ENCODE assay signal across 1 cellular context in the genomic region with DNA sequence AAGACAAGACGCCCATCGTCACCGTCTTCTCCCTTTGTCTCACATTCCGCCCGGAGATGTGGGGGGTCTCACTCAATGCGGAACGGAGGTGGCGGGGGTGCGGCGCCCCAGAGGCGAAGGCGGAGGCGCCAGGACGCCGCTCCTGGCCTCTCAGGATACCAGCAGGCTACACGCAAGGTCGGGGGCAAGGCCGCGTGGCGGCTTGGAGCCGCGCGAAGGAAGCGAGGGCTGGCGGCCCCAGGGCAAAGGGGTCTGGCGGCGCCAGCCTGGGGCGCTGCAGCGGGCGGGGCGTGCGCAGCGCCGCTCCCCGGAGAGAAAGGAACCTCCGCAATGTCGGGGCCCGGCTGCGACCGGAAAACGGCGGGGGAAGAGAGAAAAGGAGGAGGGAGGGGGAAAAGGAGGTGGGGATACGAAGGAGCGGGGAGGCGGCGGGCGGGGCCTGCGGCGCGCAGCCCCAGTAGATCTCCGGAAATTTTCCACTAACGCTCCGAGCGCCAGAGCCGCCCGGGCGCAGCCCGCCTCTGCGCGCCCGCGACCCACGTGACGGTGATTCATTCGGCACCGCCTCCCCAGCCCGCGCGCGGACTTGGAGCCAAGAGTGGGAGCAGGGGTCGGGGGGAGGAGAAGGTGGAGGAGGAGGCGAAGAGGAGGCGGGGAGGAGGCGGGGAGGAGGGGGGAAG.
TF ChIP-seq lines count a peak whose summit lies in the region.

No MANE protein-coding gene starts in this region.

TF ChIP-seq in HepG2, 621 proteins besides CTCF, POLR2A, EP300 and RAD21 (continued from another document and continues in another):
- TF ChIP-seq CBX5 (CRISPR knock-in tag; IDR thresholded peaks at IDR 0.05; ENCODE audit: borderline replicate concordance) (peak; percentile 57; the same call in 1 of the 2 replicates), ZNF207 (IDR thresholded peaks at IDR 0.05; ENCODE audit: borderline replicate concordance) (no peak), MEIS2 (CRISPR knock-in tag; IDR thresholded peaks at IDR 0.05) (peak; percentile 57; the same call in 1 of the 2 replicates), ZNF225 (CRISPR knock-in tag; IDR thresholded peaks at IDR 0.05) (no peak; the same call in 1 of the 2 replicates), ZNF782 (CRISPR knock-in tag; IDR thresholded peaks at IDR 0.05; ENCODE audit: borderline replicate concordance) (no peak), ZNF331 (CRISPR knock-in tag; IDR thresholded peaks at IDR 0.05) (no peak; the same call in 1 of the 2 replicates), XRCC5 (optimal IDR thresholded peaks at IDR 0.05; ENCODE audit: low read length) (no peak), SP4 (CRISPR knock-in tag; IDR thresholded peaks at IDR 0.05) (0 out of 2 replicates have a peak, but pooled peaks have one; percentile 35), NFE2L1 (CRISPR knock-in tag; IDR thresholded peaks at IDR 0.05; ENCODE audit: borderline replicate concordance) (no peak), ZNF878 (CRISPR knock-in tag; IDR thresholded peaks at IDR 0.05) (no peak; the same call in 1 of the 2 replicates), ZNF543 (CRISPR knock-in tag; IDR thresholded peaks at IDR 0.05) (no peak), SRSF1 (optimal IDR thresholded peaks at IDR 0.05; ENCODE audit: low read depth, low read length) (no peak), ZMYM2 (CRISPR knock-in tag; IDR thresholded peaks at IDR 0.05) (no peak), ZFP36L1 (CRISPR knock-in tag; IDR thresholded peaks at IDR 0.05) (no peak), ZNF484 (CRISPR knock-in tag; IDR thresholded peaks at IDR 0.05; ENCODE audit: borderline replicate concordance, low read depth) (no peak), IKZF1 (IDR thresholded peaks at IDR 0.05) (no peak), GFI1 (CRISPR knock-in tag; IDR thresholded peaks at IDR 0.05; ENCODE audit: borderline replicate concordance) (peak; percentile 46; the same call in 1 of the 2 replicates), KDM2A (CRISPR knock-in tag; IDR thresholded peaks at IDR 0.05; ENCODE audit: borderline replicate concordance, low read depth) (peak; percentile 62; the same call in 1 of the 2 replicates), ZSCAN12 (CRISPR knock-in tag; IDR thresholded peaks at IDR 0.05) (no peak), MXD4 (CRISPR knock-in tag; IDR thresholded peaks at IDR 0.05) (no peak; the same call in 1 of the 2 replicates), JARID2 (CRISPR knock-in tag; IDR thresholded peaks at IDR 0.05; ENCODE audit: insufficient replicate concordance) (no peak), CENPT (CRISPR knock-in tag; IDR thresholded peaks at IDR 0.05; ENCODE audit: low read depth) (no peak; the same call in 1 of the 2 replicates), HNF4A (CRISPR knock-in tag; IDR thresholded peaks at IDR 0.05) (no peak; the same call in 1 of the 2 replicates), NR1H2 (CRISPR knock-in tag; IDR thresholded peaks at IDR 0.05; ENCODE audit: borderline replicate concordance, low read depth) (no peak), TRIM24 (CRISPR knock-in tag; IDR thresholded peaks at IDR 0.05) (no peak), MIER3 (CRISPR knock-in tag; IDR thresholded peaks at IDR 0.05; ENCODE audit: borderline replicate concordance) (no peak), ZBTB7A (CRISPR knock-in tag; IDR thresholded peaks at IDR 0.05) (no peak), MYC (CRISPR knock-in tag; IDR thresholded peaks at IDR 0.05; ENCODE audit: borderline replicate concordance) (peak; percentile 81), CBFB (CRISPR knock-in tag; IDR thresholded peaks at IDR 0.05) (no peak), TSC22D2 (CRISPR knock-in tag; IDR thresholded peaks at IDR 0.05; ENCODE audit: borderline replicate concordance) (no peak), ZNF17 (CRISPR knock-in tag; IDR thresholded peaks at IDR 0.05) (no peak)
- TF ChIP-seq, protein P1, sequence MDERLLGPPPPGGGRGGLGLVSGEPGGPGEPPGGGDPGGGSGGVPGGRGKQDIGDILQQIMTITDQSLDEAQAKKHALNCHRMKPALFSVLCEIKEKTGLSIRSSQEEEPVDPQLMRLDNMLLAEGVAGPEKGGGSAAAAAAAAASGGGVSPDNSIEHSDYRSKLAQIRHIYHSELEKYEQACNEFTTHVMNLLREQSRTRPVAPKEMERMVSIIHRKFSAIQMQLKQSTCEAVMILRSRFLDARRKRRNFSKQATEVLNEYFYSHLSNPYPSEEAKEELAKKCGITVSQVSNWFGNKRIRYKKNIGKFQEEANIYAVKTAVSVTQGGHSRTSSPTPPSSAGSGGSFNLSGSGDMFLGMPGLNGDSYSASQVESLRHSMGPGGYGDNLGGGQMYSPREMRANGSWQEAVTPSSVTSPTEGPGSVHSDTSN (CRISPR knock-in tag; IDR thresholded peaks at IDR 0.05) = no peak
- TF ChIP-seq, protein P2, sequence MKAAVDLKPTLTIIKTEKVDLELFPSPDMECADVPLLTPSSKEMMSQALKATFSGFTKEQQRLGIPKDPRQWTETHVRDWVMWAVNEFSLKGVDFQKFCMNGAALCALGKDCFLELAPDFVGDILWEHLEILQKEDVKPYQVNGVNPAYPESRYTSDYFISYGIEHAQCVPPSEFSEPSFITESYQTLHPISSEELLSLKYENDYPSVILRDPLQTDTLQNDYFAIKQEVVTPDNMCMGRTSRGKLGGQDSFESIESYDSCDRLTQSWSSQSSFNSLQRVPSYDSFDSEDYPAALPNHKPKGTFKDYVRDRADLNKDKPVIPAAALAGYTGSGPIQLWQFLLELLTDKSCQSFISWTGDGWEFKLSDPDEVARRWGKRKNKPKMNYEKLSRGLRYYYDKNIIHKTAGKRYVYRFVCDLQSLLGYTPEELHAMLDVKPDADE (CRISPR knock-in tag; IDR thresholded peaks at IDR 0.05) = no peak
- TF ChIP-seq, protein P3, sequence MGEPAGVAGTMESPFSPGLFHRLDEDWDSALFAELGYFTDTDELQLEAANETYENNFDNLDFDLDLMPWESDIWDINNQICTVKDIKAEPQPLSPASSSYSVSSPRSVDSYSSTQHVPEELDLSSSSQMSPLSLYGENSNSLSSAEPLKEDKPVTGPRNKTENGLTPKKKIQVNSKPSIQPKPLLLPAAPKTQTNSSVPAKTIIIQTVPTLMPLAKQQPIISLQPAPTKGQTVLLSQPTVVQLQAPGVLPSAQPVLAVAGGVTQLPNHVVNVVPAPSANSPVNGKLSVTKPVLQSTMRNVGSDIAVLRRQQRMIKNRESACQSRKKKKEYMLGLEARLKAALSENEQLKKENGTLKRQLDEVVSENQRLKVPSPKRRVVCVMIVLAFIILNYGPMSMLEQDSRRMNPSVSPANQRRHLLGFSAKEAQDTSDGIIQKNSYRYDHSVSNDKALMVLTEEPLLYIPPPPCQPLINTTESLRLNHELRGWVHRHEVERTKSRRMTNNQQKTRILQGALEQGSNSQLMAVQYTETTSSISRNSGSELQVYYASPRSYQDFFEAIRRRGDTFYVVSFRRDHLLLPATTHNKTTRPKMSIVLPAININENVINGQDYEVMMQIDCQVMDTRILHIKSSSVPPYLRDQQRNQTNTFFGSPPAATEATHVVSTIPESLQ (CRISPR knock-in tag; conservative IDR thresholded peaks at IDR 0.05) = no peak
- TF ChIP-seq, protein P4, sequence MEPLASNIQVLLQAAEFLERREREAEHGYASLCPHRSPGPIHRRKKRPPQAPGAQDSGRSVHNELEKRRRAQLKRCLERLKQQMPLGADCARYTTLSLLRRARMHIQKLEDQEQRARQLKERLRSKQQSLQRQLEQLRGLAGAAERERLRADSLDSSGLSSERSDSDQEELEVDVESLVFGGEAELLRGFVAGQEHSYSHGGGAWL (CRISPR knock-in tag; IDR thresholded peaks at IDR 0.05) = peak; percentile 57; the same call in 1 of the 2 replicates
- TF ChIP-seq, protein P5, sequence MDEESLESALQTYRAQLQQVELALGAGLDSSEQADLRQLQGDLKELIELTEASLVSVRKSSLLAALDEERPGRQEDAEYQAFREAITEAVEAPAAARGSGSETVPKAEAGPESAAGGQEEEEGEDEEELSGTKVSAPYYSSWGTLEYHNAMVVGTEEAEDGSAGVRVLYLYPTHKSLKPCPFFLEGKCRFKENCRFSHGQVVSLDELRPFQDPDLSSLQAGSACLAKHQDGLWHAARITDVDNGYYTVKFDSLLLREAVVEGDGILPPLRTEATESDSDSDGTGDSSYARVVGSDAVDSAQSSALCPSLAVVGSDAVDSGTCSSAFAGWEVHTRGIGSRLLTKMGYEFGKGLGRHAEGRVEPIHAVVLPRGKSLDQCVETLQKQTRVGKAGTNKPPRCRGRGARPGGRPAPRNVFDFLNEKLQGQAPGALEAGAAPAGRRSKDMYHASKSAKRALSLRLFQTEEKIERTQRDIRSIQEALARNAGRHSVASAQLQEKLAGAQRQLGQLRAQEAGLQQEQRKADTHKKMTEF (CRISPR knock-in tag; IDR thresholded peaks at IDR 0.05) = peak; percentile 44; the same call in 1 of the 2 replicates
- TF ChIP-seq, protein P6, sequence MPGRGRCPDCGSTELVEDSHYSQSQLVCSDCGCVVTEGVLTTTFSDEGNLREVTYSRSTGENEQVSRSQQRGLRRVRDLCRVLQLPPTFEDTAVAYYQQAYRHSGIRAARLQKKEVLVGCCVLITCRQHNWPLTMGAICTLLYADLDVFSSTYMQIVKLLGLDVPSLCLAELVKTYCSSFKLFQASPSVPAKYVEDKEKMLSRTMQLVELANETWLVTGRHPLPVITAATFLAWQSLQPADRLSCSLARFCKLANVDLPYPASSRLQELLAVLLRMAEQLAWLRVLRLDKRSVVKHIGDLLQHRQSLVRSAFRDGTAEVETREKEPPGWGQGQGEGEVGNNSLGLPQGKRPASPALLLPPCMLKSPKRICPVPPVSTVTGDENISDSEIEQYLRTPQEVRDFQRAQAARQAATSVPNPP (CRISPR knock-in tag; IDR thresholded peaks at IDR 0.05) = peak; percentile 59; the same call in 1 of the 2 replicates
- TF ChIP-seq, protein P7, sequence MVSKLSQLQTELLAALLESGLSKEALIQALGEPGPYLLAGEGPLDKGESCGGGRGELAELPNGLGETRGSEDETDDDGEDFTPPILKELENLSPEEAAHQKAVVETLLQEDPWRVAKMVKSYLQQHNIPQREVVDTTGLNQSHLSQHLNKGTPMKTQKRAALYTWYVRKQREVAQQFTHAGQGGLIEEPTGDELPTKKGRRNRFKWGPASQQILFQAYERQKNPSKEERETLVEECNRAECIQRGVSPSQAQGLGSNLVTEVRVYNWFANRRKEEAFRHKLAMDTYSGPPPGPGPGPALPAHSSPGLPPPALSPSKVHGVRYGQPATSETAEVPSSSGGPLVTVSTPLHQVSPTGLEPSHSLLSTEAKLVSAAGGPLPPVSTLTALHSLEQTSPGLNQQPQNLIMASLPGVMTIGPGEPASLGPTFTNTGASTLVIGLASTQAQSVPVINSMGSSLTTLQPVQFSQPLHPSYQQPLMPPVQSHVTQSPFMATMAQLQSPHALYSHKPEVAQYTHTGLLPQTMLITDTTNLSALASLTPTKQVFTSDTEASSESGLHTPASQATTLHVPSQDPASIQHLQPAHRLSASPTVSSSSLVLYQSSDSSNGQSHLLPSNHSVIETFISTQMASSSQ (IDR thresholded peaks at IDR 0.05; ENCODE audit: low read depth) = no peak
- TF ChIP-seq, protein P7 (CRISPR knock-in tag; IDR thresholded peaks at IDR 0.05; ENCODE audit: borderline replicate concordance) = 0 out of 2 replicates have a peak, but pooled peaks have one; percentile 29
- TF ChIP-seq, protein P8, sequence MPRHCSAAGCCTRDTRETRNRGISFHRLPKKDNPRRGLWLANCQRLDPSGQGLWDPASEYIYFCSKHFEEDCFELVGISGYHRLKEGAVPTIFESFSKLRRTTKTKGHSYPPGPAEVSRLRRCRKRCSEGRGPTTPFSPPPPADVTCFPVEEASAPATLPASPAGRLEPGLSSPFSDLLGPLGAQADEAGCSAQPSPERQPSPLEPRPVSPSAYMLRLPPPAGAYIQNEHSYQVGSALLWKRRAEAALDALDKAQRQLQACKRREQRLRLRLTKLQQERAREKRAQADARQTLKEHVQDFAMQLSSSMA (CRISPR knock-in tag; IDR thresholded peaks at IDR 0.05) = no peak; the same call in 1 of the 2 replicates
- TF ChIP-seq, protein P9, sequence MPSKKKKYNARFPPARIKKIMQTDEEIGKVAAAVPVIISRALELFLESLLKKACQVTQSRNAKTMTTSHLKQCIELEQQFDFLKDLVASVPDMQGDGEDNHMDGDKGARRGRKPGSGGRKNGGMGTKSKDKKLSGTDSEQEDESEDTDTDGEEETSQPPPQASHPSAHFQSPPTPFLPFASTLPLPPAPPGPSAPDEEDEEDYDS (CRISPR knock-in tag; IDR thresholded peaks at IDR 0.05) = peak; percentile 75
- TF ChIP-seq, protein P10, sequence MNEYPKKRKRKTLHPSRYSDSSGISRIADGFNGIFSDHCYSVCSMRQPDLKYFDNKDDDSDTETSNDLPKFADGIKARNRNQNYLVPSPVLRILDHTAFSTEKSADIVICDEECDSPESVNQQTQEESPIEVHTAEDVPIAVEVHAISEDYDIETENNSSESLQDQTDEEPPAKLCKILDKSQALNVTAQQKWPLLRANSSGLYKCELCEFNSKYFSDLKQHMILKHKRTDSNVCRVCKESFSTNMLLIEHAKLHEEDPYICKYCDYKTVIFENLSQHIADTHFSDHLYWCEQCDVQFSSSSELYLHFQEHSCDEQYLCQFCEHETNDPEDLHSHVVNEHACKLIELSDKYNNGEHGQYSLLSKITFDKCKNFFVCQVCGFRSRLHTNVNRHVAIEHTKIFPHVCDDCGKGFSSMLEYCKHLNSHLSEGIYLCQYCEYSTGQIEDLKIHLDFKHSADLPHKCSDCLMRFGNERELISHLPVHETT (CRISPR knock-in tag; conservative IDR thresholded peaks at IDR 0.05) = peak; percentile 61; the same call in 1 of the 2 replicates
- TF ChIP-seq, protein P11, sequence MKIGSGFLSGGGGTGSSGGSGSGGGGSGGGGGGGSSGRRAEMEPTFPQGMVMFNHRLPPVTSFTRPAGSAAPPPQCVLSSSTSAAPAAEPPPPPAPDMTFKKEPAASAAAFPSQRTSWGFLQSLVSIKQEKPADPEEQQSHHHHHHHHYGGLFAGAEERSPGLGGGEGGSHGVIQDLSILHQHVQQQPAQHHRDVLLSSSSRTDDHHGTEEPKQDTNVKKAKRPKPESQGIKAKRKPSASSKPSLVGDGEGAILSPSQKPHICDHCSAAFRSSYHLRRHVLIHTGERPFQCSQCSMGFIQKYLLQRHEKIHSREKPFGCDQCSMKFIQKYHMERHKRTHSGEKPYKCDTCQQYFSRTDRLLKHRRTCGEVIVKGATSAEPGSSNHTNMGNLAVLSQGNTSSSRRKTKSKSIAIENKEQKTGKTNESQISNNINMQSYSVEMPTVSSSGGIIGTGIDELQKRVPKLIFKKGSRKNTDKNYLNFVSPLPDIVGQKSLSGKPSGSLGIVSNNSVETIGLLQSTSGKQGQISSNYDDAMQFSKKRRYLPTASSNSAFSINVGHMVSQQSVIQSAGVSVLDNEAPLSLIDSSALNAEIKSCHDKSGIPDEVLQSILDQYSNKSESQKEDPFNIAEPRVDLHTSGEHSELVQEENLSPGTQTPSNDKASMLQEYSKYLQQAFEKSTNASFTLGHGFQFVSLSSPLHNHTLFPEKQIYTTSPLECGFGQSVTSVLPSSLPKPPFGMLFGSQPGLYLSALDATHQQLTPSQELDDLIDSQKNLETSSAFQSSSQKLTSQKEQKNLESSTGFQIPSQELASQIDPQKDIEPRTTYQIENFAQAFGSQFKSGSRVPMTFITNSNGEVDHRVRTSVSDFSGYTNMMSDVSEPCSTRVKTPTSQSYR (CRISPR knock-in tag; IDR thresholded peaks at IDR 0.05; ENCODE audit: borderline replicate concordance) = peak; percentile 77; the same call in 1 of the 2 replicates
